In the genomic region with DNA sequence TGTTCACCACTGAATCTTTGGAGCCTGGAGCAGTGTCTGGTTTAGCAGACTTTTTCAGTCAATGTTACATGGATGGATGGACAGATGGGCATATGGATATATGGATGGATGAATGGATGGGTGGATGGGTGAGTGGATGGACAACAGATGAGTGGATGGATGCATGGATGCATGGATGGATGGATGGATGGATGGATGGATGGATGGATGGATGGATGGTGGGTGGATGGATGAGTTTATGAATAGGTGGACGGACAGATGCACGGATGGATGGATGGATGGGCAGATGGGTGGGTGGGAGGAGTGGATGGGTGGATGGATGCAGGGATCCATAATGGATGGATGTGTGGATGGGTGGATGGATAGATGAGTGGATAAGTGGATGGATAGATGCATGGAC, we compare ENCODE assay signal across 19 cellular contexts. TPM values are rescaled to one million over a fixed set of nuclear protein-coding genes. Genes with fewer than 3 reads are reported as not detected.
A peak's percentile ranks its signal among the peaks of the same experiment; 100 is the strongest.
DNase-seq lines count a peak whose midpoint lies in the region; ATAC-seq, FAIRE-seq and TF ChIP-seq lines count a peak whose summit lies in the region.
"Had no signal": no experiment of that assay in that cellular context is flagged by ENCODE, and none has a peak within 500 bp of the region (broad histone marks: within the 10 kb centered on the region; RNA-seq: fewer than 3 reads in every experiment).

No MANE protein-coding gene starts in this region.

- no peaks in the 10 kb centered on the region for H3K79me1 ChIP-seq in H1 (ENCODE audit: low read depth, low read length)

- H3K14ac ChIP-seq in H1 (ENCODE audit: insufficient read length) = no peak overlapping the region

- no peak overlapping the region for H2BK12ac ChIP-seq in H1 (ENCODE audit: low read depth, low read length)

- no peaks in the 10 kb centered on the region for H3K4me1 ChIP-seq in HEK293 (ENCODE audit: control insufficient read depth, insufficient read depth, low read length)
- H3K4me1 ChIP-seq in H1 (replicated peaks in 1 of 4; ENCODE audit: control insufficient read depth in 3 of 4, insufficient read depth in 4 of 4, low read length in 3 of 4) = no peaks in the 10 kb centered on the region
- no peaks in the 10 kb centered on the region for H3K4me1 ChIP-seq in left lung

- TF ChIP-seq EP300 in H1 (IDR thresholded peaks at IDR 0.05; ENCODE audit: borderline replicate concordance in 1 of 2, low read depth in 2 of 2, low read length in 2 of 2) = no peak

- TF ChIP-seq RAD21 in H1 (IDR thresholded peaks at IDR 0.05 in 1 of 2, conservative IDR thresholded peaks at IDR 0.05 in 1 of 2; ENCODE audit: low read depth in 2 of 2, low read length in 2 of 2) = no peak

- peaks cover 0 to 32% of the 10 kb centered on the region in 2 experiments; a peak in 1 of 3 replicates for H3K36me3 ChIP-seq in HEK293 (ENCODE audit: control insufficient read depth in 2 of 2, insufficient read depth in 1 of 2, low read length in 2 of 2)
- peaks cover 8 to 22% (median 14%) of the 10 kb centered on the region in 4 experiments for H3K36me3 ChIP-seq in H1 (ENCODE audit: control insufficient read depth in 2 of 4, insufficient read depth in 4 of 4, low read length in 3 of 4)
- H3K36me3 ChIP-seq in left lung = peaks cover 0 to 32% of the 10 kb centered on the region in 2 donors

- H3K4ac ChIP-seq in H1 (replicated peaks; ENCODE audit: insufficient read length, low read depth, low read length) = no peak overlapping the region

- TF ChIP-seq POLR2A in H1 (IDR thresholded peaks at IDR 0.05; ENCODE audit: control extremely low read depth in 1 of 2, low read depth in 2 of 2, low read length in 2 of 2) = no peak

- no peak overlapping the region for H2BK120ac ChIP-seq in H1 (replicated peaks; ENCODE audit: low read depth, low read length)

- no peaks in the 10 kb centered on the region for H3K79me2 ChIP-seq in H1 (ENCODE audit: control insufficient read depth in 1 of 2, insufficient read depth in 2 of 2, low read length in 2 of 2)

- DNase-seq in activated CD4-positive, alpha-beta T cell treated with anti-CD3 and anti-CD28 coated beads, Interleukin-2, amount 10 ng/mL, durations not matched to agents 24 days and 14 days = no peak
- DNase-seq in activated CD4-positive, alpha-beta T cell treated with anti-CD3 and anti-CD28 coated beads, Interleukin-2, amount 50 U/mL, for 1 hour = no peak
- DNase-seq in H1 (ENCODE audit: low read depth in 1 of 2, low spot score in 2 of 2) = no peak
- no peak for DNase-seq in stimulated activated CD4-positive, alpha-beta T cell treated with anti-CD3 and anti-CD28 coated beads, Interleukin-15, amount 100 ng/mL, for 24 hours
- DNase-seq in activated T-cell treated with anti-CD3 and anti-CD28 coated beads, Interleukin-2, amount 50 U/mL, for 72 hours = no peak
- DNase-seq in left lung = no peak
- DNase-seq: Calu3, DMS 273 treated with DMSO at 0.1 percent for 48 hours, DMS79, HCEC 1CT, KG1 had no signal

- H4K91ac ChIP-seq in H1 (replicated peaks; ENCODE audit: insufficient read length, low read length) = no peak overlapping the region

- no peak overlapping the region for H2BK15ac ChIP-seq in H1 (ENCODE audit: low read length)

- 87% methylated on average over 2 of the region's 2 CpGs; no CpG with 5 or more reads in 1 of the 2 experiments for WGBS in H1 (ENCODE audit: extremely low coverage in 1 of 2, insufficient coverage in 1 of 2, insufficient read length in 1 of 2, insufficient replicate concordance in 2 of 2, low coverage in 1 of 2, low lambda C conversion rate in 2 of 2, missing lambda C conversion rate in 1 of 2), 2 experiments

- FAIRE-seq in H1 (lab: Jason Lieb, UNC) = no peak
- FAIRE-seq: GM12878 had no signal

- H4K5ac ChIP-seq in H1 (ENCODE audit: insufficient read length, low read depth, low read length) = no peak overlapping the region

- intact Hi-C loops in activated CD4-positive, alpha-beta T cell treated with anti-CD3 and anti-CD28 coated beads, Interleukin-2, amount 10 ng/mL, durations not matched to agents 24 days and 14 days (cut with micrococcal nuclease) = no loop called here
- intact Hi-C loops in left lung (cut with DNase I) = no loop called here

- H2BK5ac ChIP-seq in H1 (ENCODE audit: low read depth, low read length) = no peak overlapping the region

- CTCF ChIA-PET in HEK293 (lab: Yijun Ruan, JAX) (interaction anchor here (0.9 kb wide), 1 partner anchor 12 kb away, joined by 3 read pairs; no protein-coding TSS in a partner anchor), H1 (lab: Charles Lee; ENCODE audit: partially characterized antibody) (interaction anchor here (5.7 to 9.8 kb wide), 2 partner anchors 15 to 109 kb away, joined by 88 to 212 read pairs; a partner anchor contains a TSS)

- POLR2A ChIA-PET in HEK293 (lab: Yijun Ruan, JAX) = no interaction called here
- POLR2A ChIA-PET in H1 (lab: Charles Lee; ENCODE audit: partially characterized antibody) = interaction anchor here (1.6 kb wide), 1 partner anchor 12 kb away, joined by 4 read pairs; no protein-coding TSS in a partner anchor

- H3K27me3 ChIP-seq in H1 (replicated peaks in 1 of 4; ENCODE audit: control insufficient read depth in 3 of 4, extremely low read depth in 1 of 4, insufficient read depth in 3 of 4, low read length in 3 of 4) (no peaks in the 10 kb centered on the region), left lung (no peaks in the 10 kb centered on the region)
- H3K27me3 ChIP-seq: BLaER1 had no signal

- peaks cover 27% of the 10 kb centered on the region for H3K36me3 Mint-ChIP-seq in activated CD4-positive, alpha-beta T cell treated with anti-CD3 and anti-CD28 coated beads, Interleukin-2, amount 10 ng/mL, durations not matched to agents 24 days and 14 days (ENCODE audit: low read depth)
- H3K36me3 Mint-ChIP-seq in activated T-cell treated with anti-CD3 and anti-CD28 coated beads, Interleukin-2, amount 50 U/mL, for 72 hours (ENCODE audit: insufficient read depth in 2 of 2) = peaks cover 4 to 16% of the 10 kb centered on the region in 2 donors

- H3K23me2 ChIP-seq in H1 (ENCODE audit: low read depth, low read length) = peaks cover 8% of the 10 kb centered on the region

- ATAC-seq in activated T-cell treated with anti-CD3 and anti-CD28 coated beads, Interleukin-2, amount 50 U/mL, for 72 hours (replicated peaks in 1 of 2) = no peak
- ATAC-seq in left lung = no peak
- ATAC-seq: GM12878 had no signal

- H3K56ac ChIP-seq in H1 (replicated peaks; ENCODE audit: insufficient read length, low read depth, low read length) = peak overlapping the region; percentile 20

- no peaks in the 10 kb centered on the region for H3K9me3 ChIP-seq in HEK293 (ENCODE audit: control insufficient read depth, insufficient read depth, low read depth, low read length)
- H3K9me3 ChIP-seq in H1 (ENCODE audit: insufficient read depth in 2 of 2, low read depth in 1 of 2, low read length in 1 of 2) = no peaks in the 10 kb centered on the region
- no peaks in the 10 kb centered on the region for H3K9me3 ChIP-seq in left lung
- H3K9me3 ChIP-seq: BLaER1 had no signal

- no peaks in the 10 kb centered on the region for H3K27me3 Mint-ChIP-seq in activated CD4-positive, alpha-beta T cell treated with anti-CD3 and anti-CD28 coated beads, Interleukin-2, amount 10 ng/mL, durations not matched to agents 24 days and 14 days
- no peaks in the 10 kb centered on the region for H3K27me3 Mint-ChIP-seq in activated T-cell treated with anti-CD3 and anti-CD28 coated beads, Interleukin-2, amount 50 U/mL, for 72 hours (ENCODE audit: low read depth)

- H3K27ac Mint-ChIP-seq in activated CD4-positive, alpha-beta T cell treated with anti-CD3 and anti-CD28 coated beads, Interleukin-2, amount 10 ng/mL, durations not matched to agents 24 days and 14 days = peak overlapping the region; percentile 1
- H3K27ac Mint-ChIP-seq in activated T-cell treated with anti-CD3 and anti-CD28 coated beads, Interleukin-2, amount 50 U/mL, for 72 hours = no peak overlapping the region

- H4K20me1 ChIP-seq in H1 (replicated peaks in 1 of 2; ENCODE audit: control insufficient read depth in 1 of 2, insufficient read depth in 2 of 2, low read length in 2 of 2) = no peaks in the 10 kb centered on the region
- H4K20me1 ChIP-seq: BLaER1 had no signal

- no peak overlapping the region for H2BK20ac ChIP-seq in H1 (ENCODE audit: low read length)

- no peak overlapping the region for H3K18ac ChIP-seq in H1 (ENCODE audit: extremely low read depth, low read length)

- H3K9ac ChIP-seq in H1 (replicated peaks in 1 of 4; ENCODE audit: extremely low read depth in 1 of 4, low read depth in 3 of 4, low read length in 3 of 4) = no peak overlapping the region
- H3K9ac ChIP-seq: BLaER1 had no signal

- no peak overlapping the region for H3K4me3 Mint-ChIP-seq in activated CD4-positive, alpha-beta T cell treated with anti-CD3 and anti-CD28 coated beads, Interleukin-2, amount 10 ng/mL, durations not matched to agents 24 days and 14 days
- no peak overlapping the region for H3K4me3 Mint-ChIP-seq in activated T-cell treated with anti-CD3 and anti-CD28 coated beads, Interleukin-2, amount 50 U/mL, for 72 hours

- H3K27ac ChIP-seq in HEK293 (ENCODE audit: extremely low read depth, low read depth, low read length) = no peak overlapping the region
- H3K27ac ChIP-seq in H1 (ENCODE audit: low read depth, low read length) = no peak overlapping the region
- H3K27ac ChIP-seq in left lung = no peak overlapping the region
- H3K27ac ChIP-seq: 22Rv1, BLaER1 had no signal

- no peaks in the 10 kb centered on the region for H3K9me3 Mint-ChIP-seq in activated CD4-positive, alpha-beta T cell treated with anti-CD3 and anti-CD28 coated beads, Interleukin-2, amount 10 ng/mL, durations not matched to agents 24 days and 14 days
- no peaks in the 10 kb centered on the region for H3K9me3 Mint-ChIP-seq in activated T-cell treated with anti-CD3 and anti-CD28 coated beads, Interleukin-2, amount 50 U/mL, for 72 hours

- H3K4me1 Mint-ChIP-seq in activated CD4-positive, alpha-beta T cell treated with anti-CD3 and anti-CD28 coated beads, Interleukin-2, amount 10 ng/mL, durations not matched to agents 24 days and 14 days = peaks cover 5% of the 10 kb centered on the region
- peaks cover 3% of the 10 kb centered on the region for H3K4me1 Mint-ChIP-seq in activated T-cell treated with anti-CD3 and anti-CD28 coated beads, Interleukin-2, amount 50 U/mL, for 72 hours (ENCODE audit: low read depth)

- no peak overlapping the region for H3K23ac ChIP-seq in H1 (ENCODE audit: insufficient read length)

- peak overlapping the region; percentile 17; the same call in 1 of the 2 replicates for H4K8ac ChIP-seq in H1 (ENCODE audit: extremely low read depth, insufficient read depth, low read length)

- H2AK5ac ChIP-seq in H1 (ENCODE audit: low read depth, low read length) = no peak overlapping the region

- H3K4me3 ChIP-seq in HEK293 (ENCODE audit: low read depth, low read length) (no peak overlapping the region), H1 (ENCODE audit: extremely low read depth in 1 of 4, insufficient read depth in 2 of 4, low read depth in 3 of 4, low read length in 4 of 4) (no peak overlapping the region), left lung (no peak overlapping the region)
- H3K4me3 ChIP-seq: BLaER1, GM12878 had no signal

- no peak overlapping the region for H2AFZ ChIP-seq in H1 (ENCODE audit: low read length)

- no peak for TF ChIP-seq CTCF in HEK293 (tag by site-specific recombination; IDR thresholded peaks at IDR 0.05)
- TF ChIP-seq CTCF in H1 (IDR thresholded peaks at IDR 0.05; ENCODE audit: control extremely low read depth in 1 of 3, insufficient read depth in 1 of 3, low read depth in 1 of 3, low read length in 3 of 3) = no peak
- no peak for TF ChIP-seq CTCF in left lung (IDR thresholded peaks at IDR 0.05)

- no peak overlapping the region for H3K4me2 ChIP-seq in H1 (ENCODE audit: insufficient read depth in 1 of 2, low read depth in 2 of 2, low read length in 2 of 2)
- H3K4me2 ChIP-seq: BLaER1 had no signal

RNA-seq across cellular contexts. Expression of a gene that starts 19.0 kb away (rescaled TPM):
- 272 and 275 TPM in 2 replicates for total RNA-seq in activated CD4-positive, alpha-beta T cell treated with anti-CD3 and anti-CD28 coated beads, Interleukin-2, amount 10 ng/mL, durations not matched to agents 24 days and 14 days
- total RNA-seq in H1 (2021; fragmentation: NEBNext Ultra II Directional; extraction: Animal tissue kit (Norgen Biotek cat#: 25700)) = 136 and 141 TPM in 2 replicates
- polyA plus RNA-seq in H1 (2011; rRNA removed) = 121 and 130 TPM in 2 replicates
- polyA plus RNA-seq in H1 (2011; cell fraction: cytosol; rRNA removed) = 158 TPM
- polyA plus RNA-seq in H1 (2011; cell fraction: nucleus; rRNA removed) = 84.4 TPM
- 141 to 163 TPM (median 151 TPM) in 4 replicates for polyA plus RNA-seq in H1 (2012, experiment 1 of 2)
- 136 TPM for polyA plus RNA-seq in H1 (2012, experiment 2 of 2)
- 68.4 TPM for polyA plus RNA-seq in H1 (2013, experiment 1 of 2)
- 67.6 TPM for polyA plus RNA-seq in H1 (2013, experiment 2 of 2)
- 65.1 and 83.5 TPM in 2 replicates for polyA minus RNA-seq in H1 (2011; rRNA and poly(A)+ RNA removed)
- 37.7 TPM for polyA minus RNA-seq in H1 (2011; cell fraction: cytosol; rRNA and poly(A)+ RNA removed)
- polyA minus RNA-seq in H1 (2011; cell fraction: nucleus; rRNA and poly(A)+ RNA removed) = 35.1 TPM
- total RNA-seq in activated T-cell treated with anti-CD3 and anti-CD28 coated beads, Interleukin-2, amount 50 U/mL, for 72 hours = 100 to 1,000 TPM; 133 to 174 TPM
- total RNA-seq in left lung = 100 to 1,000 TPM in 1 of 2 donors, 10 to 100 TPM in 1; 78.0 to 131 TPM

RNA-seq across cellular contexts. Expression of a gene that starts 19.7 kb away (rescaled TPM):
- total RNA-seq in activated CD4-positive, alpha-beta T cell treated with anti-CD3 and anti-CD28 coated beads, Interleukin-2, amount 10 ng/mL, durations not matched to agents 24 days and 14 days = 16.5 and 17.6 TPM in 2 replicates
- 14.3 and 14.6 TPM in 2 replicates for total RNA-seq in H1 (2021; fragmentation: NEBNext Ultra II Directional; extraction: Animal tissue kit (Norgen Biotek cat#: 25700))
- 21.6 and 25.5 TPM in 2 replicates for polyA plus RNA-seq in H1 (2011; rRNA removed)
- 27.9 TPM for polyA plus RNA-seq in H1 (2011; cell fraction: cytosol; rRNA removed)
- polyA plus RNA-seq in H1 (2011; cell fraction: nucleus; rRNA removed) = 29.0 TPM
- polyA plus RNA-seq in H1 (2012, experiment 1 of 2) = 21.5 to 23.2 TPM (median 22.7 TPM) in 4 replicates
- polyA plus RNA-seq in H1 (2012, experiment 2 of 2) = 13.5 TPM
- 10.0 TPM for polyA plus RNA-seq in H1 (2013, experiment 1 of 2)
- 9.4 TPM for polyA plus RNA-seq in H1 (2013, experiment 2 of 2)
- polyA minus RNA-seq in H1 (2011; rRNA and poly(A)+ RNA removed) = 13.7 and 14.4 TPM in 2 replicates
- polyA minus RNA-seq in H1 (2011; cell fraction: cytosol; rRNA and poly(A)+ RNA removed) = 8.9 TPM
- polyA minus RNA-seq in H1 (2011; cell fraction: nucleus; rRNA and poly(A)+ RNA removed) = 11.6 TPM
- total RNA-seq in activated T-cell treated with anti-CD3 and anti-CD28 coated beads, Interleukin-2, amount 50 U/mL, for 72 hours = 10 to 100 TPM; 36.5 to 39.0 TPM
- total RNA-seq in left lung = 10 to 100 TPM; 13.5 to 15.1 TPM

RNA-seq across cellular contexts. Expression of a gene that starts 22.4 kb away (rescaled TPM):
- 3.2 and 3.5 TPM in 2 replicates for total RNA-seq in activated CD4-positive, alpha-beta T cell treated with anti-CD3 and anti-CD28 coated beads, Interleukin-2, amount 10 ng/mL, durations not matched to agents 24 days and 14 days
- not detected in 2 replicates for total RNA-seq in H1 (2021; fragmentation: NEBNext Ultra II Directional; extraction: Animal tissue kit (Norgen Biotek cat#: 25700))
- polyA plus RNA-seq in H1 (2011; rRNA removed) = 0.06 TPM in 1 of 2 replicates, not detected in the other
- 0.06 TPM for polyA plus RNA-seq in H1 (2011; cell fraction: cytosol; rRNA removed)
- polyA plus RNA-seq in H1 (2011; cell fraction: nucleus; rRNA removed) = 0.19 TPM
- 0.05 to 0.13 TPM in 2 of 4 replicates, not detected in the others for polyA plus RNA-seq in H1 (2012, experiment 1 of 2)
- not detected for polyA plus RNA-seq in H1 (2012, experiment 2 of 2)
- polyA plus RNA-seq in H1 (2013, experiment 1 of 2) = not detected
- polyA plus RNA-seq in H1 (2013, experiment 2 of 2) = not detected
- not detected in 2 replicates for polyA minus RNA-seq in H1 (2011; rRNA and poly(A)+ RNA removed)
- not detected for polyA minus RNA-seq in H1 (2011; cell fraction: cytosol; rRNA and poly(A)+ RNA removed)
- polyA minus RNA-seq in H1 (2011; cell fraction: nucleus; rRNA and poly(A)+ RNA removed) = 0.20 TPM
- total RNA-seq in activated T-cell treated with anti-CD3 and anti-CD28 coated beads, Interleukin-2, amount 50 U/mL, for 72 hours = 1 to 10 TPM; 1.5 to 3.2 TPM
- 1 to 10 TPM in 1 of 2 donors, under 1 TPM in 1; 0.26 to 1.5 TPM for total RNA-seq in left lung
- total RNA-seq: A673, Calu3, G401, H4, IMR-90 had no signal
- polyA plus RNA-seq: IMR-90 had no signal

RNA-seq across cellular contexts. Expression of a gene that starts 33.1 kb away (rescaled TPM):
- 136 and 142 TPM in 2 replicates for total RNA-seq in activated CD4-positive, alpha-beta T cell treated with anti-CD3 and anti-CD28 coated beads, Interleukin-2, amount 10 ng/mL, durations not matched to agents 24 days and 14 days
- total RNA-seq in H1 (2021; fragmentation: NEBNext Ultra II Directional; extraction: Animal tissue kit (Norgen Biotek cat#: 25700)) = 52.9 and 60.7 TPM in 2 replicates
- 34.8 and 61.4 TPM in 2 replicates for polyA plus RNA-seq in H1 (2011; rRNA removed)
- 56.3 TPM for polyA plus RNA-seq in H1 (2011; cell fraction: cytosol; rRNA removed)
- 681 TPM for polyA plus RNA-seq in H1 (2011; cell fraction: nucleus; rRNA removed)
- 50.3 to 86.1 TPM (median 73.3 TPM) in 4 replicates for polyA plus RNA-seq in H1 (2012, experiment 1 of 2)
- 36.1 TPM for polyA plus RNA-seq in H1 (2012, experiment 2 of 2)
- 44.0 TPM for polyA plus RNA-seq in H1 (2013, experiment 1 of 2)
- 38.3 TPM for polyA plus RNA-seq in H1 (2013, experiment 2 of 2)
- polyA minus RNA-seq in H1 (2011; rRNA and poly(A)+ RNA removed) = 8.6 and 10.8 TPM in 2 replicates
- polyA minus RNA-seq in H1 (2011; cell fraction: cytosol; rRNA and poly(A)+ RNA removed) = 17.0 TPM
- polyA minus RNA-seq in H1 (2011; cell fraction: nucleus; rRNA and poly(A)+ RNA removed) = 53.3 TPM
- 100 to 1,000 TPM; 161 to 273 TPM for total RNA-seq in activated T-cell treated with anti-CD3 and anti-CD28 coated beads, Interleukin-2, amount 50 U/mL, for 72 hours
- total RNA-seq in left lung = 10 to 100 TPM; 47.7 to 75.3 TPM

RNA-seq across cellular contexts. Expression of a gene that starts 43.5 kb away (rescaled TPM):
- not detected in 2 replicates for total RNA-seq in activated CD4-positive, alpha-beta T cell treated with anti-CD3 and anti-CD28 coated beads, Interleukin-2, amount 10 ng/mL, durations not matched to agents 24 days and 14 days
- not detected in 2 replicates for total RNA-seq in H1 (2021; fragmentation: NEBNext Ultra II Directional; extraction: Animal tissue kit (Norgen Biotek cat#: 25700))
- 0.50 TPM in 1 of 2 replicates, not detected in the other for polyA plus RNA-seq in H1 (2011; rRNA removed)
- polyA plus RNA-seq in H1 (2011; cell fraction: cytosol; rRNA removed) = 0.21 TPM
- 0.30 TPM for polyA plus RNA-seq in H1 (2011; cell fraction: nucleus; rRNA removed)
- 0.33 TPM in 1 of 4 replicates, not detected in the others for polyA plus RNA-seq in H1 (2012, experiment 1 of 2)
- polyA plus RNA-seq in H1 (2012, experiment 2 of 2) = not detected
- polyA plus RNA-seq in H1 (2013, experiment 1 of 2) = 0.26 TPM
- 0.11 TPM for polyA plus RNA-seq in H1 (2013, experiment 2 of 2)
- not detected in 2 replicates for polyA minus RNA-seq in H1 (2011; rRNA and poly(A)+ RNA removed)
- not detected for polyA minus RNA-seq in H1 (2011; cell fraction: cytosol; rRNA and poly(A)+ RNA removed)
- not detected for polyA minus RNA-seq in H1 (2011; cell fraction: nucleus; rRNA and poly(A)+ RNA removed)
- not detected for total RNA-seq in activated T-cell treated with anti-CD3 and anti-CD28 coated beads, Interleukin-2, amount 50 U/mL, for 72 hours
- total RNA-seq in left lung = not detected
- total RNA-seq: A673, Calu3, G401, GM12878, H4, IMR-90 had no signal
- polyA plus RNA-seq: GM12878, IMR-90 had no signal
